1 cellular context compared by ENCODE assay signal in the genomic region with DNA sequence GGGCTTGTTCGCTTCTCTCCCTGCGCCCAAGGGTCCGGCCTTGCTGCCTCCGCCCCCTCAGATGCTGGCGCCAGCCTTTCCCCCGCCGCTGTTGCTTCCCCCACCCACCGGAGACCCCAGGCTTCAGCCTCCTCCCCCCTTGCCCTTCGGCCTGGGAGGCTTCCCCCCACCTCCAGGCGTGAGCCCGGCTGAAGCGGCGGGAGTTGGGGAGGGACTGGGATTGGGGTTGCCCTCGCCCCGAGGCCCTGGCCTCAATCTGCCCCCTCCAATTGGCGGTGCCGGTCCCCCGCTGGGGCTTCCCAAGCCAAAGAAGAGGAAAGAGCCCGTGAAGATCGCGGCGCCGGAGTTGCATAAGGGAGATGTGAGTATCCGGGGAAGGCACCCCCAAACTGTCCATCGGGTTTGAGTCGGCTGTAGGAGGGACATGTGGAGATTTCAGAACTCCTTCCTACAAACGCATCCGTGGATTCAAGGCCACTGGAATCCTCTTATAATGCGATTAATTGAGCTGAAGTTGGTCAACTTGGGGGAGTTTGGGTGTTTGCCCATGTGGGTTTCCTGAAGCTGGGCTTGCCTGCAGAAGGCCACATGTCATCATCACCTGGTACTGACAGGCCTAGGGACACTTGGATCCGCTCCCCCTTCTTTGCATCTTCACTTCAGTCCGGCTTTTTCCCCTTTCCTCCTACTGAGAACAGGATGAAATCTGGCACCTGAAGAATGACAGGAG.
TF ChIP-seq lines count a peak whose summit lies in the region.

No MANE protein-coding gene starts in this region.

TF ChIP-seq in K562, 482 proteins besides CTCF, POLR2A, EP300 and RAD21 (continued from another document and continues in another):
- TF ChIP-seq, protein P1, sequence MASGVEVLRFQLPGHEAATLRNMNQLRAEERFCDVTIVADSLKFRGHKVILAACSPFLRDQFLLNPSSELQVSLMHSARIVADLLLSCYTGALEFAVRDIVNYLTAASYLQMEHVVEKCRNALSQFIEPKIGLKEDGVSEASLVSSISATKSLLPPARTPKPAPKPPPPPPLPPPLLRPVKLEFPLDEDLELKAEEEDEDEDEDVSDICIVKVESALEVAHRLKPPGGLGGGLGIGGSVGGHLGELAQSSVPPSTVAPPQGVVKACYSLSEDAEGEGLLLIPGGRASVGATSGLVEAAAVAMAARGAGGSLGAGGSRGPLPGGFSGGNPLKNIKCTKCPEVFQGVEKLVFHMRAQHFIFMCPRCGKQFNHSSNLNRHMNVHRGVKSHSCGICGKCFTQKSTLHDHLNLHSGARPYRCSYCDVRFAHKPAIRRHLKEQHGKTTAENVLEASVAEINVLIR (CRISPR knock-in tag; IDR thresholded peaks at IDR 0.05) = no peak
- TF ChIP-seq CEBPB (tag; IDR thresholded peaks at IDR 0.05) (0 out of 2 replicates have a peak, but pooled peaks have one; percentile 6), KLF1 (tag; IDR thresholded peaks at IDR 0.05) (no peak), ZSCAN32 (CRISPR knock-in tag; IDR thresholded peaks at IDR 0.05) (no peak), CHD2 (IDR thresholded peaks at IDR 0.05; ENCODE audit: low read depth, low read length) (no peak), CBX8 (IDR thresholded peaks at IDR 0.05; ENCODE audit: borderline replicate concordance, extremely low read depth, low read depth, low read length, poor library complexity, severe bottlenecking) (no peak), NR1H2 (CRISPR knock-in tag; IDR thresholded peaks at IDR 0.05) (no peak), SIN3A (IDR thresholded peaks at IDR 0.05; ENCODE audit: borderline replicate concordance in 2 of 2, control insufficient read depth in 1 of 2, low read depth in 2 of 2, low read length in 2 of 2) (peak; percentile 64 to 95; a peak in 2 of 4 replicates), DACH1 (IDR thresholded peaks at IDR 0.05; ENCODE audit: partially characterized antibody) (no peak), GATA2 (CRISPR knock-in tag; IDR thresholded peaks at IDR 0.05) (no peak), PTRF (tag; IDR thresholded peaks at IDR 0.05) (no peak), NR3C1 (CRISPR knock-in tag; IDR thresholded peaks at IDR 0.05) (no peak), RFX7 (CRISPR knock-in tag; IDR thresholded peaks at IDR 0.05) (no peak), MEF2A (IDR thresholded peaks at IDR 0.05; ENCODE audit: control insufficient read depth, low read depth, low read length) (no peak), HDAC6 (IDR thresholded peaks at IDR 0.05; ENCODE audit: low read depth, low read length) (no peak), EHMT2 (IDR thresholded peaks at IDR 0.05) (no peak), ETV6 (IDR thresholded peaks at IDR 0.05; ENCODE audit: borderline replicate concordance in 1 of 2, low read depth in 2 of 2, low read length in 1 of 2) (no peak), ETV6 (CRISPR knock-in tag; IDR thresholded peaks at IDR 0.05; ENCODE audit: borderline replicate concordance) (no peak), NELFE (IDR thresholded peaks at IDR 0.05; ENCODE audit: insufficient read depth, insufficient read length) (no peak), PATZ1 (CRISPR knock-in tag; IDR thresholded peaks at IDR 0.05; ENCODE audit: borderline replicate concordance) (no peak), TBP (optimal IDR thresholded peaks at IDR 0.05; ENCODE audit: low read depth, low read length) (no peak), ZNF583 (CRISPR knock-in tag; IDR thresholded peaks at IDR 0.05) (no peak), BCOR (IDR thresholded peaks at IDR 0.05) (no peak), PHF8 (IDR thresholded peaks at IDR 0.05; ENCODE audit: borderline replicate concordance, low read length) (peak; percentile 67; the same call in 1 of the 2 replicates), E2F5 (CRISPR knock-in tag; IDR thresholded peaks at IDR 0.05) (no peak), ILK (tag; IDR thresholded peaks at IDR 0.05; ENCODE audit: borderline replicate concordance, low read depth) (no peak), HDAC1 (IDR thresholded peaks at IDR 0.05) (peak in 1 of 2 experiments; percentile 82; a peak in 2 of 4 replicates), LEF1 (IDR thresholded peaks at IDR 0.05) (no peak), HMG20B (CRISPR knock-in tag; IDR thresholded peaks at IDR 0.05) (no peak), SNRNP70 (optimal IDR thresholded peaks at IDR 0.05; ENCODE audit: low read depth, low read length) (no peak), PHF20 (IDR thresholded peaks at IDR 0.05; ENCODE audit: partially characterized antibody) (no peak), FOXJ2 (tag; IDR thresholded peaks at IDR 0.05) (no peak), ARID2 (IDR thresholded peaks at IDR 0.05) (no peak), MBD1 (CRISPR knock-in tag; IDR thresholded peaks at IDR 0.05) (no peak), ZNF766 (CRISPR knock-in tag; conservative IDR thresholded peaks at IDR 0.05) (no peak), SP2 (IDR thresholded peaks at IDR 0.05; ENCODE audit: extremely low read depth, low read depth, low read length, poor library complexity, severe bottlenecking) (no peak), ZNF57 (CRISPR knock-in tag; IDR thresholded peaks at IDR 0.05) (no peak), EP400 (IDR thresholded peaks at IDR 0.05) (no peak), FOXP1 (CRISPR knock-in tag; IDR thresholded peaks at IDR 0.05) (peak; percentile 35; the same call in 1 of the 2 replicates), NCOA4 (IDR thresholded peaks at IDR 0.05; ENCODE audit: partially characterized antibody) (no peak), ZNF449 (CRISPR knock-in tag; IDR thresholded peaks at IDR 0.05) (no peak), ZNF592 (IDR thresholded peaks at IDR 0.05) (0 out of 2 replicates have a peak, but pooled peaks have one; percentile 15), NBN (IDR thresholded peaks at IDR 0.05; ENCODE audit: low read depth) (no peak)
- TF ChIP-seq, protein P2, sequence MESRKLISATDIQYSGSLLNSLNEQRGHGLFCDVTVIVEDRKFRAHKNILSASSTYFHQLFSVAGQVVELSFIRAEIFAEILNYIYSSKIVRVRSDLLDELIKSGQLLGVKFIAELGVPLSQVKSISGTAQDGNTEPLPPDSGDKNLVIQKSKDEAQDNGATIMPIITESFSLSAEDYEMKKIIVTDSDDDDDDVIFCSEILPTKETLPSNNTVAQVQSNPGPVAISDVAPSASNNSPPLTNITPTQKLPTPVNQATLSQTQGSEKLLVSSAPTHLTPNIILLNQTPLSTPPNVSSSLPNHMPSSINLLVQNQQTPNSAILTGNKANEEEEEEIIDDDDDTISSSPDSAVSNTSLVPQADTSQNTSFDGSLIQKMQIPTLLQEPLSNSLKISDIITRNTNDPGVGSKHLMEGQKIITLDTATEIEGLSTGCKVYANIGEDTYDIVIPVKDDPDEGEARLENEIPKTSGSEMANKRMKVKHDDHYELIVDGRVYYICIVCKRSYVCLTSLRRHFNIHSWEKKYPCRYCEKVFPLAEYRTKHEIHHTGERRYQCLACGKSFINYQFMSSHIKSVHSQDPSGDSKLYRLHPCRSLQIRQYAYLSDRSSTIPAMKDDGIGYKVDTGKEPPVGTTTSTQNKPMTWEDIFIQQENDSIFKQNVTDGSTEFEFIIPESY (CRISPR knock-in tag; IDR thresholded peaks at IDR 0.05) = no peak
- TF ChIP-seq, protein P3, sequence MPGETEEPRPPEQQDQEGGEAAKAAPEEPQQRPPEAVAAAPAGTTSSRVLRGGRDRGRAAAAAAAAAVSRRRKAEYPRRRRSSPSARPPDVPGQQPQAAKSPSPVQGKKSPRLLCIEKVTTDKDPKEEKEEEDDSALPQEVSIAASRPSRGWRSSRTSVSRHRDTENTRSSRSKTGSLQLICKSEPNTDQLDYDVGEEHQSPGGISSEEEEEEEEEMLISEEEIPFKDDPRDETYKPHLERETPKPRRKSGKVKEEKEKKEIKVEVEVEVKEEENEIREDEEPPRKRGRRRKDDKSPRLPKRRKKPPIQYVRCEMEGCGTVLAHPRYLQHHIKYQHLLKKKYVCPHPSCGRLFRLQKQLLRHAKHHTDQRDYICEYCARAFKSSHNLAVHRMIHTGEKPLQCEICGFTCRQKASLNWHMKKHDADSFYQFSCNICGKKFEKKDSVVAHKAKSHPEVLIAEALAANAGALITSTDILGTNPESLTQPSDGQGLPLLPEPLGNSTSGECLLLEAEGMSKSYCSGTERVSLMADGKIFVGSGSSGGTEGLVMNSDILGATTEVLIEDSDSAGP (CRISPR knock-in tag; IDR thresholded peaks at IDR 0.05) = no peak
- TF ChIP-seq, protein P4, sequence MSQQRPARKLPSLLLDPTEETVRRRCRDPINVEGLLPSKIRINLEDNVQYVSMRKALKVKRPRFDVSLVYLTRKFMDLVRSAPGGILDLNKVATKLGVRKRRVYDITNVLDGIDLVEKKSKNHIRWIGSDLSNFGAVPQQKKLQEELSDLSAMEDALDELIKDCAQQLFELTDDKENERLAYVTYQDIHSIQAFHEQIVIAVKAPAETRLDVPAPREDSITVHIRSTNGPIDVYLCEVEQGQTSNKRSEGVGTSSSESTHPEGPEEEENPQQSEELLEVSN (IDR thresholded peaks at IDR 0.05; ENCODE audit: borderline replicate concordance in 1 of 2, extremely low read depth in 1 of 2, insufficient read depth in 1 of 2, insufficient read length in 1 of 2, low read depth in 1 of 2, low read length in 1 of 2, poor library complexity in 1 of 2, severe bottlenecking in 1 of 2) = no peak
- TF ChIP-seq, protein P5, sequence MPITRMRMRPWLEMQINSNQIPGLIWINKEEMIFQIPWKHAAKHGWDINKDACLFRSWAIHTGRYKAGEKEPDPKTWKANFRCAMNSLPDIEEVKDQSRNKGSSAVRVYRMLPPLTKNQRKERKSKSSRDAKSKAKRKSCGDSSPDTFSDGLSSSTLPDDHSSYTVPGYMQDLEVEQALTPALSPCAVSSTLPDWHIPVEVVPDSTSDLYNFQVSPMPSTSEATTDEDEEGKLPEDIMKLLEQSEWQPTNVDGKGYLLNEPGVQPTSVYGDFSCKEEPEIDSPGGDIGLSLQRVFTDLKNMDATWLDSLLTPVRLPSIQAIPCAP (CRISPR knock-in tag; IDR thresholded peaks at IDR 0.05; ENCODE audit: borderline replicate concordance) = no peak
